ENCODE assay signal across 1 cellular context in genomic region chr7:112144284-112145059, GRCh38.
TF ChIP-seq lines count a peak whose summit lies in the region.

No MANE protein-coding gene starts in this region.

TF ChIP-seq in IMR-90, 13 proteins besides CTCF, POLR2A, EP300 and RAD21 (continued from another document):
- no peak for TF ChIP-seq ELK1 (IDR thresholded peaks at IDR 0.05; ENCODE audit: borderline replicate concordance, low read depth, low read length)
- no peak for TF ChIP-seq USF2 (IDR thresholded peaks at IDR 0.05; ENCODE audit: low read depth, low read length)
- no peak for TF ChIP-seq SMC3 (IDR thresholded peaks at IDR 0.05; ENCODE audit: low read depth, low read length)
- TF ChIP-seq MXI1 (IDR thresholded peaks at IDR 0.05; ENCODE audit: borderline replicate concordance, low read depth, low read length), result no peak
- no peak for TF ChIP-seq RCOR1 (IDR thresholded peaks at IDR 0.05; ENCODE audit: insufficient replicate concordance, low read length)
